8 cellular contexts compared by ENCODE assay signal in genomic region chr10:93554760-93555432, GRCh38.
DNase-seq lines count a peak whose midpoint lies in the region; TF ChIP-seq lines count a peak whose summit lies in the region.

No MANE protein-coding gene starts in this region.

- H3K4me1 ChIP-seq in tibial artery = no peaks in the 10 kb centered on the region

- peaks cover 13% of the 10 kb centered on the region for H3K27me3 Mint-ChIP-seq in nephron (ENCODE audit: low read depth)

- DNase-seq in D341Med (ENCODE audit: low spot score) (peak; percentile 69), HCEC 1CT (peak; percentile 57), NCI-H748 (lab: John Stamatoyannopoulos, UW; ENCODE audit: unreplicated experiment) (peak; percentile 59), fibroblast of peridontal ligament (ENCODE audit: extremely low read depth) (peak; percentile 56), tibial artery (peak; percentile 65 to 80), OCI-M2 (lab: John Stamatoyannopoulos, UW; ENCODE audit: unreplicated experiment) (no peak)
- DNase-seq in activated CD8-positive, alpha-beta memory T cell treated with anti-CD3 and anti-CD28 coated beads, Interleukin-2, amount 50 U/mL, for 48 hours = peak; percentile 82

- intact Hi-C loops in tibial artery (cut with DNase I; ENCODE audit: low total_unique reads) = no loop called here

- H3K4me3 Mint-ChIP-seq in nephron = no peak overlapping the region

- H3K27ac Mint-ChIP-seq in nephron = no peak overlapping the region

- no peaks in the 10 kb centered on the region for H3K36me3 ChIP-seq in tibial artery

- no peaks in the 10 kb centered on the region for H3K27me3 ChIP-seq in tibial artery

- H3K9me3 ChIP-seq in tibial artery = no peaks in the 10 kb centered on the region

- H3K27ac ChIP-seq in tibial artery = no peak overlapping the region

- H3K9me3 Mint-ChIP-seq in nephron = peaks cover 5% of the 10 kb centered on the region

- H3K4me3 ChIP-seq in tibial artery = no peak overlapping the region

- H3K36me3 Mint-ChIP-seq in nephron (ENCODE audit: low read depth) = no peaks in the 10 kb centered on the region

- peaks cover 7% of the 10 kb centered on the region for H3K4me1 Mint-ChIP-seq in nephron

- TF ChIP-seq CTCF in nephron (IDR thresholded peaks at IDR 0.05; ENCODE audit: unreplicated experiment in 3 of 3) (peak; percentile 44 to 59 (median 46)), tibial artery (IDR thresholded peaks at IDR 0.05) (peak; percentile 56 to 64)
